In the genomic region with DNA sequence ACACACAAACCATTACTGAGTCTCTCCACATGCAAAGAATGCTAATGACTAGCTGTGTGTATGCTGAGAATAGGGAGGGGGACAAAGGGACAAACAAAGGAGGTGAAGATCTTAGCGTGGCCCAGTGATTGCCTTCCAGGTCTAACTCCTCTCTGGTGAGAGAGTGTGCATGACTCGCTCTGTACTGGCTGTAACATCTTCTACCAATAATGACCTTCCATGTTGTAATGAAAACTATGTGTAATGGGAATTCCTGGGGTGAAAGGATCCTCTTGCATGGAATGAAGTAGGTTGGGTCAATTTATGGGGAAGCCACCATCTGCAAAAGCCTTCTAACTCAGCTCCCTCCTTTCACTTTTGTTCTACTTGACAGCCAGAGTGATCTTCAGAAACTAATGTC, we compare ENCODE assay signal across 18 cellular contexts. TPM values are rescaled to one million over a fixed set of nuclear protein-coding genes. Genes with fewer than 3 reads are reported as not detected.
"Had no signal": no experiment of that assay in that cellular context is flagged by ENCODE, and none has a peak within 500 bp of the region (broad histone marks: within the 10 kb centered on the region; RNA-seq: fewer than 3 reads in every experiment).

No MANE protein-coding gene starts in this region.

- H3K9me3 ChIP-seq: left ventricle myocardium inferior had no signal

- H3K4me1 ChIP-seq: left ventricle myocardium inferior had no signal

- ATAC-seq: natural killer cell treated with Interleukin-12 subunit alpha and Interleukin-12 subunit beta and Interleukin-15 and Interleukin-18, amount 100 ng/mL, for 72 hours; stimulated activated effector memory CD8-positive, alpha-beta T cell treated with anti-CD3 and anti-CD28 coated beads, Interleukin-12 subunit alpha, Interleukin-12 subunit beta, amount 100 ng/mL, for 72 hours had no signal

- H3K27ac ChIP-seq: coronary artery, left ventricle myocardium inferior had no signal

- H3K4me3 ChIP-seq: coronary artery, left ventricle myocardium inferior had no signal

- FAIRE-seq: endothelial cell of umbilical vein, kidney had no signal

- H3K36me3 ChIP-seq: left ventricle myocardium inferior had no signal

- DNase-seq: activated CD4-positive, alpha-beta T cell treated with anti-CD3 and anti-CD28 coated beads, Interleukin-2, amount 50 U/mL, for 48 hours; activated naive CD4-positive, alpha-beta T cell treated with anti-CD3 and anti-CD28 coated beads, Interleukin-2, amount 10 ng/mL, durations not matched to agents 7 days and 5 days; central memory CD4-positive, alpha-beta T cell; effector CD4-positive, alpha-beta T cell; hippocampal formation; kidney; left ventricle myocardium inferior; retina; T-helper 1 cell; T1000 had no signal

RNA-seq across cellular contexts. Expression of a gene that starts 24.4 kb away (rescaled TPM):
- total RNA-seq: activated T-helper 2 cell treated with anti-CD3 and anti-CD28 coated beads, Interferon-gamma antibody, Interleukin-2, Interleukin-4, amounts not matched to agents 10 μg/mL and 5 μg/mL and 100 μg/mL, durations not matched to agents 14 hours and 24 hours and 36 hours; endothelial cell of umbilical vein; glomerular endothelial cell; kidney; left ventricle myocardium inferior; natural killer cell treated with Interleukin-12 subunit alpha and Interleukin-12 subunit beta and Interleukin-15 and Interleukin-18, amount 100 ng/mL, for 72 hours; ureter had no signal
- polyA plus RNA-seq: adipose tissue had no signal
